Comparison of ENCODE assay signal across 1 cellular context in genomic region chr14:60722163-60722835, GRCh38.
TF ChIP-seq lines count a peak whose summit lies in the region.

No MANE protein-coding gene starts in this region.

TF ChIP-seq in K562, 482 proteins besides CTCF, POLR2A, EP300 and RAD21 (continued from another document):
- TF ChIP-seq TFE3 (CRISPR knock-in tag; IDR thresholded peaks at IDR 0.05): no peak
- no peak for TF ChIP-seq ID3 (CRISPR knock-in tag; IDR thresholded peaks at IDR 0.05)
- no peak for TF ChIP-seq ID3 (tag; IDR thresholded peaks at IDR 0.05)
- TF ChIP-seq ZFP30 (CRISPR knock-in tag; IDR thresholded peaks at IDR 0.05; ENCODE audit: borderline replicate concordance): no peak
- peak; percentile 38 for TF ChIP-seq HNRNPLL (IDR thresholded peaks at IDR 0.05; ENCODE audit: low read depth, low read length, poor library complexity, severe bottlenecking)
- TF ChIP-seq NRF1 (conservative IDR thresholded peaks at IDR 0.05 in 1 of 2, IDR thresholded peaks at IDR 0.05 in 1 of 2): peak; percentile 52 to 59
- TF ChIP-seq RBFOX2 (IDR thresholded peaks at IDR 0.05; ENCODE audit: low read depth, low read length): peak; percentile 66
- TF ChIP-seq ARID2 (IDR thresholded peaks at IDR 0.05): no peak
- TF ChIP-seq MGA (IDR thresholded peaks at IDR 0.05): peak; percentile 47
- no peak for TF ChIP-seq NFXL1 (CRISPR knock-in tag; IDR thresholded peaks at IDR 0.05)
- peak; percentile 56 to 77 for TF ChIP-seq MNT (conservative IDR thresholded peaks at IDR 0.05)
- peak; percentile 18 for TF ChIP-seq TAF1 (IDR thresholded peaks at IDR 0.05; ENCODE audit: control insufficient read depth, extremely low read depth, insufficient read depth, low read length, severe bottlenecking)
- TF ChIP-seq ZZZ3 (IDR thresholded peaks at IDR 0.05): no peak
- TF ChIP-seq KAT2B (IDR thresholded peaks at IDR 0.05; ENCODE audit: low read depth, low read length): no peak
- peak; percentile 38; the same call in 1 of the 2 replicates for TF ChIP-seq ZBTB7A (IDR thresholded peaks at IDR 0.05; ENCODE audit: borderline replicate concordance, control insufficient read depth, low read depth, low read length)
